In the genomic region with DNA sequence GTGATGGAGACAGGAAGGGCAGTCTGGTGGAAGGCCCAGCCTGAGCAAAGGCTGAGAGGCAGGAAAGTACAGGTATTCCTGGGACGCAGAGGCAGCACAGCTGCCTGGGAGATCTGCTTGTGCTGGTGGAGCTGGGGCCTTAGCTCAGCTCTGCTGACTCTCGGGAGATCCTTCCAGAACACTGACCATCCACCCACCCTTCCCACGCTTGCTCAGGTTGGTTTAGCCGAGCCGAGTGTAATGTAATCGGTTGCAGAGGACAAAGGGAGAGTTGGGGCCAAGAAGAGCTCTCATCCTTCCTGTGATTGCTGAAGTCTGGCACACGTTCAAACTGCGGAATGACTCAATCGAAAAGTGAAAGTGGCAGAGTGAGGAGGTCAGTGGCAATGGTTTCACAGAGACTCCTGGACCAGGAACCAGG, we compare ENCODE assay signal across 8 cellular contexts.
DNase-seq lines count a peak whose midpoint lies in the region; ATAC-seq, FAIRE-seq and TF ChIP-seq lines count a peak whose summit lies in the region.

No MANE protein-coding gene starts in this region.

- H3K4me1 ChIP-seq in parathyroid adenoma: peaks cover 16% of the 10 kb centered on the region

- no peak overlapping the region for H3K9ac ChIP-seq in parathyroid adenoma

- H3K9me3 ChIP-seq in parathyroid adenoma (ENCODE audit: control insufficient read depth, low read length): no peaks in the 10 kb centered on the region

- peak overlapping the region; percentile 78 for H2AFZ ChIP-seq in parathyroid adenoma

- H3K27ac ChIP-seq in coronary artery: no peak overlapping the region
- H3K27ac ChIP-seq in parathyroid adenoma: peak overlapping the region; percentile 54

- no peaks in the 10 kb centered on the region for H3K27me3 ChIP-seq in parathyroid adenoma (ENCODE audit: control insufficient read depth, insufficient read depth, low read length)

- ATAC-seq in GM21515 (IDR thresholded peaks at IDR 0.05; ENCODE audit: unreplicated experiment): no peak

- H3K79me2 ChIP-seq in parathyroid adenoma: no peaks in the 10 kb centered on the region

- no peak for DNase-seq in GM18507 (ENCODE audit: extremely low spot score, insufficient read length, low read depth)
- peak; percentile 78 for DNase-seq in NCI-H2029 (lab: John Stamatoyannopoulos, UW)
- DNase-seq in coronary artery (ENCODE audit: low spot score): no peak
- DNase-seq in GM20000 (ENCODE audit: low spot score): no peak
- no peak for DNase-seq in NCI-H1048 (lab: John Stamatoyannopoulos, UW)
- no peak for DNase-seq in D341Med (ENCODE audit: low spot score)

- H3K4me2 ChIP-seq in parathyroid adenoma (ENCODE audit: low read length): peak overlapping the region; percentile 16

- H3K4me3 ChIP-seq in coronary artery: peak overlapping the region; percentile 35
- no peak overlapping the region for H3K4me3 ChIP-seq in parathyroid adenoma (ENCODE audit: low read depth, low read length)

- H3K36me3 ChIP-seq in parathyroid adenoma (ENCODE audit: control insufficient read depth, insufficient read depth, low read length): no peaks in the 10 kb centered on the region

- no peak for TF ChIP-seq CTCF in coronary artery (IDR thresholded peaks at IDR 0.05)
- no peak for TF ChIP-seq CTCF in parathyroid adenoma (IDR thresholded peaks at IDR 0.05)
- no peak for TF ChIP-seq CTCF in GM20000 (IDR thresholded peaks at IDR 0.05; ENCODE audit: extremely low read depth, missing control alignments)

- FAIRE-seq in GM18507 (lab: Jason Lieb, UNC): peak; percentile 86
